In genomic region chr19:42279902-42280760, GRCh38 we compare ENCODE assay signal across 1 cellular context.
TF ChIP-seq lines count a peak whose summit lies in the region.

No MANE protein-coding gene starts in this region.

TF ChIP-seq in Ishikawa, 13 proteins besides CTCF, POLR2A, EP300 and RAD21:
- peak; percentile 87 for TF ChIP-seq NFIC (IDR thresholded peaks at IDR 0.05)
- TF ChIP-seq FOXM1 (IDR thresholded peaks at IDR 0.05; ENCODE audit: borderline replicate concordance, low read depth) = no peak
- no peak for TF ChIP-seq YY1 (IDR thresholded peaks at IDR 0.05; ENCODE audit: low read depth)
- peak; percentile 49 for TF ChIP-seq TCF12 (IDR thresholded peaks at IDR 0.05; ENCODE audit: low read depth)
- TF ChIP-seq CEBPB (IDR thresholded peaks at IDR 0.05) = no peak
- peak; percentile 45; the same call in 1 of the 2 replicates for TF ChIP-seq MAX (IDR thresholded peaks at IDR 0.05)
- peak; percentile 81 for TF ChIP-seq ZBTB7A (IDR thresholded peaks at IDR 0.05; ENCODE audit: low read depth)
- no peak; the same call in 1 of the 2 replicates for TF ChIP-seq USF1 (IDR thresholded peaks at IDR 0.05)
- TF ChIP-seq CREB1 (IDR thresholded peaks at IDR 0.05; ENCODE audit: low read depth) = no peak
- TF ChIP-seq REST (IDR thresholded peaks at IDR 0.05; ENCODE audit: low read depth) = no peak
- no peak for TF ChIP-seq TEAD4 (IDR thresholded peaks at IDR 0.05)
- peak; percentile 58 for TF ChIP-seq TAF1 (IDR thresholded peaks at IDR 0.05; ENCODE audit: low read depth)
- peak; percentile 94 for TF ChIP-seq EGR1 (IDR thresholded peaks at IDR 0.05)
TF ChIP-seq in Ishikawa: peak in this region for 6.
